In genomic region chr4:108763226-108763593, GRCh38 we compare ENCODE assay signal across 9 cellular contexts. TPM values are rescaled to one million over a fixed set of nuclear protein-coding genes. Genes with fewer than 3 reads are reported as not detected.
DNase-seq lines count a peak whose midpoint lies in the region; ATAC-seq, FAIRE-seq and TF ChIP-seq lines count a peak whose summit lies in the region.
"Had no signal": no experiment of that assay in that cellular context is flagged by ENCODE, and none has a peak within 500 bp of the region (broad histone marks: within the 10 kb centered on the region; RNA-seq: fewer than 3 reads in every experiment).

No MANE protein-coding gene starts in this region.

- H3K9me3 ChIP-seq in Peyer's patch = no peaks in the 10 kb centered on the region
- no peaks in the 10 kb centered on the region for H3K9me3 ChIP-seq in esophagus (ENCODE audit: control insufficient read depth in 2 of 2, insufficient read depth in 1 of 2, low read depth in 1 of 2, low read length in 1 of 2)

- intact Hi-C loops in natural killer cell (cut with micrococcal nuclease) = no loop called here

- WGBS in esophagus, 2 donors = 19% methylated on average over 11 of the region's 11 CpGs

- DNase-seq in AG04449 (ENCODE audit: low read depth, low spot score) (no peak), Peyer's patch (no peak), natural killer cell (no peak), NCI-H2171 treated with DMSO at 0.1 percent for 48 hours (lab: John Stamatoyannopoulos, UW) (no peak), urothelium cell line (ENCODE audit: low spot score) (no peak), activated gamma-delta T cell (lab: John Stamatoyannopoulos, UW) (no peak), HuH-7.5 (ENCODE audit: low spot score) (no peak)

- H3K36me3 ChIP-seq in Peyer's patch = no peaks in the 10 kb centered on the region
- no peaks in the 10 kb centered on the region for H3K36me3 ChIP-seq in esophagus (ENCODE audit: control insufficient read depth in 2 of 2, insufficient read depth in 2 of 2, low read length in 1 of 2)

- H3K4me1 Mint-ChIP-seq in natural killer cell = peaks cover 18 to 20% of the 10 kb centered on the region in 2 donors

- FAIRE-seq in urothelium cell line (lab: Jason Lieb, UNC) = no peak
- FAIRE-seq: G401.6 had no signal

- peak overlapping the region; percentile 54 for H3K4me3 ChIP-seq in AG04449 (ENCODE audit: low read depth, low read length)
- peak overlapping the region; percentile 23 to 56 (median 39) for H3K4me3 ChIP-seq in Peyer's patch
- H3K4me3 ChIP-seq in esophagus (ENCODE audit: low read depth in 1 of 2, low read length in 2 of 2) = peak overlapping the region; percentile 27 to 40

- peaks cover 0 to 12% (median 1%) of the 10 kb centered on the region in 4 donors for H3K4me1 ChIP-seq in Peyer's patch
- H3K4me1 ChIP-seq in esophagus (ENCODE audit: control insufficient read depth in 2 of 2, insufficient read depth in 2 of 2, low read length in 1 of 2) = peaks cover 0 to 5% of the 10 kb centered on the region in 2 donors

- TF ChIP-seq CTCF in AG04449 (IDR thresholded peaks at IDR 0.05; ENCODE audit: insufficient read depth, low read length, missing control alignments) (no peak), Peyer's patch (IDR thresholded peaks at IDR 0.05) (no peak), natural killer cell (IDR thresholded peaks at IDR 0.05) (no peak)

- no peak for TF ChIP-seq POLR2A in Peyer's patch (IDR thresholded peaks at IDR 0.05)

- no peaks in the 10 kb centered on the region for H3K9me3 Mint-ChIP-seq in natural killer cell

- H3K27ac Mint-ChIP-seq in natural killer cell = no peak overlapping the region

- POLR2A ChIA-PET in AG04449 (lab: Yijun Ruan, JAX) = no interaction called here

- ATAC-seq in natural killer cell = no peak

- CTCF ChIA-PET in AG04449 (lab: Yijun Ruan, JAX) = no interaction called here

- H3K4me3 Mint-ChIP-seq in natural killer cell = peak overlapping the region; percentile 88

- no peaks in the 10 kb centered on the region for H3K27me3 ChIP-seq in Peyer's patch
- H3K27me3 ChIP-seq in esophagus (ENCODE audit: control insufficient read depth in 1 of 2, insufficient read depth in 2 of 2, low read length in 2 of 2) = peaks cover 0 to 3% of the 10 kb centered on the region in 2 donors

- H3K27ac ChIP-seq in Peyer's patch = no peak overlapping the region
- no peak overlapping the region for H3K27ac ChIP-seq in esophagus (ENCODE audit: low read depth in 2 of 2, low read length in 1 of 2)

- no peaks in the 10 kb centered on the region for H3K36me3 Mint-ChIP-seq in natural killer cell

- H3K27me3 Mint-ChIP-seq in natural killer cell (ENCODE audit: low read depth in 2 of 2) = peaks cover 22 to 37% of the 10 kb centered on the region in 2 donors

RNA-seq across cellular contexts. Expression of gene ETNPPL, which starts 0.4 kb away (rescaled TPM):
- total RNA-seq in Peyer's patch (not detected), natural killer cell (not detected)
- polyA plus RNA-seq in esophagus = not detected
